Comparison of ENCODE assay signal across 23 cellular contexts in the genomic region with DNA sequence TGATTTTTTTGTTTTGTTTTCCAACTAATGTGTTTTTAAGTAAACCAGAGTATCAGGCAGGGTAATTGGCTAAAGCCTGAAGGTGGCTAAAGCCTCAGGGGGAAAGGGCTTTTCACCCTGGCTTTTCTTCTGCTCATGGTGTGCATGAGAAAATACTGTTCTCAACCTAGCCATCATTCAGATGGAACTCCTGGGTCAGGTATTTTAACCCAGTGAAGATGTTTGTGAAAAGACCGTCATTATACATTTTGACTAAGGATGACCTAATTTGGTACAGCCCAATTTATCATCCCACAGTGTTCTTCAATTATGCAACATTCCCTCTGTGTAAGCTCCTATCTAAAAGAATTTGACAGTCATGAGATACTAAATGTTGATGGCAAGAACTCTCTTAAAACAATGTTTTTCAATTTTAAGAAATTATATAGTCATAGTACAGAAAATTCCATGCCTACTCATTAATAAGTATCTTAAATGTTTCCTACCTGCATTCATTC.
DNase-seq lines count a peak whose midpoint lies in the region; FAIRE-seq and TF ChIP-seq lines count a peak whose summit lies in the region.
"Had no signal": no experiment of that assay in that cellular context is flagged by ENCODE, and none has a peak within 500 bp of the region (broad histone marks: within the 10 kb centered on the region; RNA-seq: fewer than 3 reads in every experiment).

No MANE protein-coding gene starts in this region.

- H3K9me3 ChIP-seq in endodermal cell (ENCODE audit: control insufficient read depth, low read length) (peaks cover 7% of the 10 kb centered on the region), BE2C (no peaks in the 10 kb centered on the region), neuronal stem cell (replicated peaks in 1 of 2; ENCODE audit: control insufficient read depth in 2 of 2, insufficient read depth in 1 of 2, low read depth in 1 of 2, low read length in 2 of 2) (no peaks in the 10 kb centered on the region)

- H3K4me3 ChIP-seq in AG10803 (ENCODE audit: low read length) (no peak overlapping the region), endodermal cell (ENCODE audit: low read length) (no peak overlapping the region), fibroblast of the aortic adventitia (ENCODE audit: low read depth, low read length) (no peak overlapping the region), BE2C (ENCODE audit: low read depth, low read length) (no peak overlapping the region), neuronal stem cell (ENCODE audit: low read length in 2 of 2) (no peak overlapping the region)

- H4K8ac ChIP-seq in neuronal stem cell (ENCODE audit: low read depth, low read length): no peak overlapping the region

- peaks cover 18% of the 10 kb centered on the region for H3K4me1 ChIP-seq in endodermal cell (ENCODE audit: control insufficient read depth, insufficient read depth, low read length)
- H3K4me1 ChIP-seq in BE2C: no peaks in the 10 kb centered on the region
- H3K4me1 ChIP-seq in neuronal stem cell (ENCODE audit: control insufficient read depth in 2 of 2, insufficient read depth in 1 of 2, low read depth in 1 of 2, low read length in 2 of 2): peaks cover 0 to 5% of the 10 kb centered on the region in 2 donors

- no peak overlapping the region for H3K14ac ChIP-seq in neuronal stem cell (ENCODE audit: low read length)

- DNase-seq in AG10803 (ENCODE audit: low read depth): peak; percentile 60
- DNase-seq in HTR-8/SVneo (ENCODE audit: insufficient read length, low spot score): no peak
- DNase-seq in endodermal cell: no peak
- peak; percentile 50 for DNase-seq in fibroblast of the aortic adventitia (ENCODE audit: low read depth)
- DNase-seq in MV-4-11 (lab: John Stamatoyannopoulos, UW): no peak
- no peak for DNase-seq in BE2C
- DNase-seq in activated naive CD4-positive, alpha-beta T cell treated with anti-CD3 and anti-CD28 coated beads, Interleukin-2, amount 10 ng/mL, durations not matched to agents 7 days and 5 days: no peak
- no peak for DNase-seq in neuronal stem cell (ENCODE audit: low spot score)
- DNase-seq: 8988T; GDM1; GOT3; KG1; NCI-H1092 treated with DMSO at 0.1 percent for 48 hours; NCI-H146; NCI-H2029; NCI-H2227 treated with DMSO at 0.1 percent for 48 hours; NCI-H510A treated with DMSO at 0.1 percent for 48 hours; NCI-H774; NK-92 treated with Interleukin-12 subunit alpha and Interleukin-12 subunit beta, amount 100 ng/mL, for 24 hours; SHP77 treated with DMSO at 0.1 percent for 48 hours had no signal

- no peak overlapping the region for H2BK120ac ChIP-seq in neuronal stem cell (ENCODE audit: low read depth, low read length)

- no peak overlapping the region for H3K4ac ChIP-seq in neuronal stem cell (ENCODE audit: low read length)

- H3K4me3 Mint-ChIP-seq in endodermal cell: no peak overlapping the region
- no peak overlapping the region for H3K4me3 Mint-ChIP-seq in activated naive CD4-positive, alpha-beta T cell treated with anti-CD3 and anti-CD28 coated beads, Interleukin-2, amount 10 ng/mL, durations not matched to agents 7 days and 5 days
- H3K4me3 Mint-ChIP-seq: CD14-positive monocyte had no signal

- TF ChIP-seq CTCF in AG10803 (conservative IDR thresholded peaks at IDR 0.05; ENCODE audit: low read length): no peak
- no peak for TF ChIP-seq CTCF in endodermal cell (conservative IDR thresholded peaks at IDR 0.05)
- no peak for TF ChIP-seq CTCF in fibroblast of the aortic adventitia (IDR thresholded peaks at IDR 0.05; ENCODE audit: insufficient read depth, low read length)
- no peak for TF ChIP-seq CTCF in BE2C (IDR thresholded peaks at IDR 0.05; ENCODE audit: low read depth, low read length)

- peak; percentile 70 for FAIRE-seq in HTR-8/SVneo (lab: Jason Lieb, UNC)

- no peak overlapping the region for H4K91ac ChIP-seq in neuronal stem cell (ENCODE audit: low read depth, low read length, poor library complexity)

- peaks cover 3% of the 10 kb centered on the region for H3K9me3 Mint-ChIP-seq in endodermal cell
- H3K9me3 Mint-ChIP-seq in activated naive CD4-positive, alpha-beta T cell treated with anti-CD3 and anti-CD28 coated beads, Interleukin-2, amount 10 ng/mL, durations not matched to agents 7 days and 5 days: peaks cover under 1% of the 10 kb centered on the region

- no peaks in the 10 kb centered on the region for H3K36me3 ChIP-seq in endodermal cell (ENCODE audit: control insufficient read depth, insufficient read depth, low read length)
- no peaks in the 10 kb centered on the region for H3K36me3 ChIP-seq in BE2C
- H3K36me3 ChIP-seq in neuronal stem cell (replicated peaks in 1 of 2; ENCODE audit: control insufficient read depth in 2 of 2, insufficient read depth in 2 of 2, low read length in 2 of 2): no peaks in the 10 kb centered on the region

- H3K27me3 Mint-ChIP-seq in endodermal cell (ENCODE audit: insufficient read depth): no peaks in the 10 kb centered on the region
- H3K27me3 Mint-ChIP-seq in activated naive CD4-positive, alpha-beta T cell treated with anti-CD3 and anti-CD28 coated beads, Interleukin-2, amount 10 ng/mL, durations not matched to agents 7 days and 5 days: no peaks in the 10 kb centered on the region

- H3K23ac ChIP-seq in neuronal stem cell (ENCODE audit: low read depth, low read length, poor library complexity): no peak overlapping the region

- peak overlapping the region; percentile 95 for H3K27ac Mint-ChIP-seq in endodermal cell
- H3K27ac Mint-ChIP-seq in activated naive CD4-positive, alpha-beta T cell treated with anti-CD3 and anti-CD28 coated beads, Interleukin-2, amount 10 ng/mL, durations not matched to agents 7 days and 5 days: no peak overlapping the region
- H3K27ac Mint-ChIP-seq: CD14-positive monocyte had no signal

- no peaks in the 10 kb centered on the region for H3K36me3 Mint-ChIP-seq in endodermal cell (ENCODE audit: low read depth)
- H3K36me3 Mint-ChIP-seq in activated naive CD4-positive, alpha-beta T cell treated with anti-CD3 and anti-CD28 coated beads, Interleukin-2, amount 10 ng/mL, durations not matched to agents 7 days and 5 days: no peaks in the 10 kb centered on the region
- H3K36me3 Mint-ChIP-seq: CD14-positive monocyte had no signal

- CTCF ChIA-PET in activated naive CD4-positive, alpha-beta T cell treated with anti-CD3 and anti-CD28 coated beads, Interleukin-2, amount 10 ng/mL, durations not matched to agents 7 days and 5 days (lab: Charles Lee): no interaction called here

- H3K18ac ChIP-seq in neuronal stem cell (ENCODE audit: low read length): no peak overlapping the region

- no peak overlapping the region for H2AK5ac ChIP-seq in neuronal stem cell (ENCODE audit: low read depth, low read length)

- no peaks in the 10 kb centered on the region for H3K79me1 ChIP-seq in neuronal stem cell (ENCODE audit: low read depth, low read length)

- H2BK5ac ChIP-seq in neuronal stem cell (ENCODE audit: low read length): no peak overlapping the region

- H2BK12ac ChIP-seq in neuronal stem cell (ENCODE audit: low read length): no peak overlapping the region

- H2AFZ ChIP-seq in neuronal stem cell (ENCODE audit: low read length): no peak overlapping the region

- H3K27me3 ChIP-seq in endodermal cell (ENCODE audit: control insufficient read depth, insufficient read depth, low read length, poor library complexity, severe bottlenecking): no peaks in the 10 kb centered on the region
- H3K27me3 ChIP-seq in BE2C: no peaks in the 10 kb centered on the region
- H3K27me3 ChIP-seq in neuronal stem cell (ENCODE audit: control insufficient read depth in 3 of 3, insufficient read depth in 3 of 3, low read depth in 1 of 3, low read length in 3 of 3): no peaks in the 10 kb centered on the region

- no peak overlapping the region for H2BK15ac ChIP-seq in neuronal stem cell (ENCODE audit: low read length)

- 91 to 100% methylated on average over 1 of the region's 1 CpG for WGBS in endodermal cell (ENCODE audit: insufficient coverage in 1 of 2, insufficient read length in 1 of 2), 2 experiments
- WGBS in neuronal stem cell (ENCODE audit: extremely low coverage in 2 of 2, insufficient read length in 2 of 2, insufficient replicate concordance in 1 of 2), 2 donors: no CpG with 5 or more reads among the region's 1 CpG

- H3K9ac ChIP-seq in endodermal cell (ENCODE audit: extremely low read depth, low read length, poor library complexity, severe bottlenecking) (no peak overlapping the region), neuronal stem cell (ENCODE audit: low read depth, low read length, poor library complexity) (no peak overlapping the region)

- H3K27ac ChIP-seq in endodermal cell (ENCODE audit: low read depth, low read length) (no peak overlapping the region), neuronal stem cell (replicated peaks; ENCODE audit: low read length) (no peak overlapping the region)
- H3K27ac ChIP-seq: HL-60, RWPE1 had no signal

- peaks cover 53% of the 10 kb centered on the region for H3K4me1 Mint-ChIP-seq in endodermal cell
- peaks cover 16% of the 10 kb centered on the region for H3K4me1 Mint-ChIP-seq in activated naive CD4-positive, alpha-beta T cell treated with anti-CD3 and anti-CD28 coated beads, Interleukin-2, amount 10 ng/mL, durations not matched to agents 7 days and 5 days

- H3K4me2 ChIP-seq in neuronal stem cell (ENCODE audit: insufficient read depth, low read length, poor library complexity, severe bottlenecking): no peak overlapping the region

Comparison
In these comparisons a context has a peak if more than half of its experiments do, and no peak if none do; other contexts are left out.
1. DNase-seq: peak in AG10803 (single experiment) and fibroblast of the aortic adventitia (single experiment); none in HTR-8/SVneo (single experiment), endodermal cell (single experiment), MV-4-11 (single experiment), BE2C (single experiment), activated naive CD4-positive, alpha-beta T cell treated with anti-CD3 and anti-CD28 coated beads, Interleukin-2, amount 10 ng/mL, durations not matched to agents 7 days and 5 days (single experiment) and neuronal stem cell (single experiment).